ENCODE assay signal across 21 cellular contexts in genomic region chr10:11626071-11626470, GRCh38. TPM values are rescaled to one million over a fixed set of nuclear protein-coding genes. Genes with fewer than 3 reads are reported as not detected.
DNase-seq lines count a peak whose midpoint lies in the region; ATAC-seq and TF ChIP-seq lines count a peak whose summit lies in the region.
"Had no signal": no experiment of that assay in that cellular context is flagged by ENCODE, and none has a peak within 500 bp of the region (broad histone marks: within the 10 kb centered on the region; RNA-seq: fewer than 3 reads in every experiment).

No MANE protein-coding gene starts in this region.

- peaks cover 12% of the 10 kb centered on the region for H3K27me3 Mint-ChIP-seq in stimulated activated naive CD8-positive, alpha-beta T cell treated with anti-CD3 and anti-CD28 coated beads, Interleukin-15, amount 100 ng/mL, for 72 hours
- H3K27me3 Mint-ChIP-seq in dendritic cell treated with granulocyte-macrophage colony-stimulating factor and Interleukin-4, amounts not matched to agents 40 ng/mL and 50 ng/mL, for 4 days: peaks cover 20% of the 10 kb centered on the region
- peaks cover 7 to 10% of the 10 kb centered on the region in 2 donors for H3K27me3 Mint-ChIP-seq in natural killer cell (ENCODE audit: low read depth in 2 of 2)
- peaks cover 50% of the 10 kb centered on the region for H3K27me3 Mint-ChIP-seq in activated CD8-positive, alpha-beta memory T cell treated with anti-CD3 and anti-CD28 coated beads, Interleukin-2, amount 10 ng/mL, durations not matched to agents 7 days and 5 days

- H3K4me1 Mint-ChIP-seq in stimulated activated naive CD8-positive, alpha-beta T cell treated with anti-CD3 and anti-CD28 coated beads, Interleukin-15, amount 100 ng/mL, for 72 hours: peaks cover 5% of the 10 kb centered on the region
- H3K4me1 Mint-ChIP-seq in dendritic cell treated with granulocyte-macrophage colony-stimulating factor and Interleukin-4, amounts not matched to agents 40 ng/mL and 50 ng/mL, for 4 days (ENCODE audit: low read depth): peaks cover 12% of the 10 kb centered on the region
- H3K4me1 Mint-ChIP-seq in natural killer cell: peaks cover 5 to 6% of the 10 kb centered on the region in 2 donors
- H3K4me1 Mint-ChIP-seq in activated CD8-positive, alpha-beta memory T cell treated with anti-CD3 and anti-CD28 coated beads, Interleukin-2, amount 10 ng/mL, durations not matched to agents 7 days and 5 days: peaks cover 7% of the 10 kb centered on the region

- H3K27ac ChIP-seq in caudate nucleus (ENCODE audit: low read depth, low read length): no peak overlapping the region
- H3K27ac ChIP-seq: A549, RWPE1, SJCRH30 had no signal

- no peak overlapping the region for H3K27ac Mint-ChIP-seq in stimulated activated naive CD8-positive, alpha-beta T cell treated with anti-CD3 and anti-CD28 coated beads, Interleukin-15, amount 100 ng/mL, for 72 hours
- peak overlapping the region; percentile 63 for H3K27ac Mint-ChIP-seq in dendritic cell treated with granulocyte-macrophage colony-stimulating factor and Interleukin-4, amounts not matched to agents 40 ng/mL and 50 ng/mL, for 4 days
- H3K27ac Mint-ChIP-seq in natural killer cell: no peak overlapping the region
- H3K27ac Mint-ChIP-seq in activated CD8-positive, alpha-beta memory T cell treated with anti-CD3 and anti-CD28 coated beads, Interleukin-2, amount 10 ng/mL, durations not matched to agents 7 days and 5 days: no peak overlapping the region

- H3K4me3 Mint-ChIP-seq in stimulated activated naive CD8-positive, alpha-beta T cell treated with anti-CD3 and anti-CD28 coated beads, Interleukin-15, amount 100 ng/mL, for 72 hours: no peak overlapping the region
- no peak overlapping the region for H3K4me3 Mint-ChIP-seq in dendritic cell treated with granulocyte-macrophage colony-stimulating factor and Interleukin-4, amounts not matched to agents 40 ng/mL and 50 ng/mL, for 4 days
- H3K4me3 Mint-ChIP-seq in natural killer cell: no peak overlapping the region
- no peak overlapping the region for H3K4me3 Mint-ChIP-seq in activated CD8-positive, alpha-beta memory T cell treated with anti-CD3 and anti-CD28 coated beads, Interleukin-2, amount 10 ng/mL, durations not matched to agents 7 days and 5 days

- no peaks in the 10 kb centered on the region for H3K9me3 Mint-ChIP-seq in stimulated activated naive CD8-positive, alpha-beta T cell treated with anti-CD3 and anti-CD28 coated beads, Interleukin-15, amount 100 ng/mL, for 72 hours
- no peaks in the 10 kb centered on the region for H3K9me3 Mint-ChIP-seq in dendritic cell treated with granulocyte-macrophage colony-stimulating factor and Interleukin-4, amounts not matched to agents 40 ng/mL and 50 ng/mL, for 4 days
- no peaks in the 10 kb centered on the region for H3K9me3 Mint-ChIP-seq in natural killer cell
- no peaks in the 10 kb centered on the region for H3K9me3 Mint-ChIP-seq in activated CD8-positive, alpha-beta memory T cell treated with anti-CD3 and anti-CD28 coated beads, Interleukin-2, amount 10 ng/mL, durations not matched to agents 7 days and 5 days (ENCODE audit: low read depth)

- intact Hi-C loops in dendritic cell treated with granulocyte-macrophage colony-stimulating factor and Interleukin-4, amounts not matched to agents 40 ng/mL and 50 ng/mL, for 4 days (cut with micrococcal nuclease): loop anchor here (5.0 kb wide), 1 partner anchor 96 kb away; no protein-coding TSS in a partner anchor
- intact Hi-C loops in natural killer cell (cut with micrococcal nuclease): no loop called here

- CTCF ChIA-PET in activated CD8-positive, alpha-beta memory T cell treated with anti-CD3 and anti-CD28 coated beads, Interleukin-2, amount 10 ng/mL, durations not matched to agents 7 days and 5 days (lab: Charles Lee): no interaction called here

- ATAC-seq in stimulated activated naive CD8-positive, alpha-beta T cell treated with anti-CD3 and anti-CD28 coated beads, Interleukin-15, amount 100 ng/mL, for 72 hours: peak; percentile 42
- no peak for ATAC-seq in stimulated activated naive CD8-positive, alpha-beta T cell treated with anti-CD3 and anti-CD28 coated beads, Interleukin-15, Interleukin-2, amounts not matched to agents 100 U/mL and 50 U/mL, for 24 hours
- ATAC-seq in natural killer cell: peak; percentile 18 to 43 (median 26)
- no peak for ATAC-seq in activated CD8-positive, alpha-beta memory T cell treated with anti-CD3 and anti-CD28 coated beads, Interleukin-2, amount 10 ng/mL, durations not matched to agents 7 days and 5 days
- ATAC-seq: A549, PC-3 had no signal

- H3K36me3 Mint-ChIP-seq in dendritic cell treated with granulocyte-macrophage colony-stimulating factor and Interleukin-4, amounts not matched to agents 40 ng/mL and 50 ng/mL, for 4 days (ENCODE audit: low read depth): no peaks in the 10 kb centered on the region
- H3K36me3 Mint-ChIP-seq in natural killer cell: no peaks in the 10 kb centered on the region
- no peaks in the 10 kb centered on the region for H3K36me3 Mint-ChIP-seq in activated CD8-positive, alpha-beta memory T cell treated with anti-CD3 and anti-CD28 coated beads, Interleukin-2, amount 10 ng/mL, durations not matched to agents 7 days and 5 days

- DNase-seq in stimulated activated naive CD8-positive, alpha-beta T cell treated with anti-CD3 and anti-CD28 coated beads, Interleukin-15, amount 100 ng/mL, for 72 hours: no peak
- no peak for DNase-seq in stimulated activated naive CD8-positive, alpha-beta T cell treated with anti-CD3 and anti-CD28 coated beads, Interleukin-15, Interleukin-2, amounts not matched to agents 100 U/mL and 50 U/mL, for 24 hours
- DNase-seq in natural killer cell (no peak), caudate nucleus (lab: John Stamatoyannopoulos, UW) (no peak)
- no peak for DNase-seq in activated T-cell treated with anti-CD3 and anti-CD28 coated beads, Interleukin-2, amount 50 U/mL, for 48 hours
- no peak for DNase-seq in activated CD8-positive, alpha-beta memory T cell treated with anti-CD3 and anti-CD28 coated beads, Interleukin-2, amount 10 ng/mL, durations not matched to agents 7 days and 5 days
- DNase-seq: COR-L47, EL, GOT3, Kasumi-1, MM.1S, NCI-H1092 treated with DMSO at 0.1 percent for 48 hours, NCI-H1694 treated with DMSO at 0.1 percent for 48 hours, NCI-H2107, NCI-H2227 treated with DMSO at 0.1 percent for 48 hours, NCI-H524 treated with DMSO at 0.1 percent for 48 hours, PC-3, SJCRH30 had no signal

- TF ChIP-seq CTCF in natural killer cell (IDR thresholded peaks at IDR 0.05): no peak

RNA-seq across cellular contexts. Expression of gene USP6NL, which starts 14.6 kb away (rescaled TPM):
- 1 to 10 TPM; 2.3 to 3.7 (median 2.5) TPM for total RNA-seq in natural killer cell
- 1 to 10 TPM in 1 of 2 experiments, under 1 TPM in 1; 0.49 to 1.1 TPM for total RNA-seq in activated CD8-positive, alpha-beta memory T cell treated with anti-CD3 and anti-CD28 coated beads, Interleukin-2, amount 10 ng/mL, durations not matched to agents 7 days and 5 days

Comparison
In these comparisons a context has a peak if more than half of its experiments do, and no peak if none do; other contexts are left out.
1. ATAC-seq: peak in stimulated activated naive CD8-positive, alpha-beta T cell treated with anti-CD3 and anti-CD28 coated beads, Interleukin-15, amount 100 ng/mL, for 72 hours (single experiment) and natural killer cell (3 of 3); none in stimulated activated naive CD8-positive, alpha-beta T cell treated with anti-CD3 and anti-CD28 coated beads, Interleukin-15, Interleukin-2, amounts not matched to agents 100 U/mL and 50 U/mL, for 24 hours (single experiment) and activated CD8-positive, alpha-beta memory T cell treated with anti-CD3 and anti-CD28 coated beads, Interleukin-2, amount 10 ng/mL, durations not matched to agents 7 days and 5 days (single experiment).